24 cellular contexts compared by ENCODE assay signal in the genomic region with DNA sequence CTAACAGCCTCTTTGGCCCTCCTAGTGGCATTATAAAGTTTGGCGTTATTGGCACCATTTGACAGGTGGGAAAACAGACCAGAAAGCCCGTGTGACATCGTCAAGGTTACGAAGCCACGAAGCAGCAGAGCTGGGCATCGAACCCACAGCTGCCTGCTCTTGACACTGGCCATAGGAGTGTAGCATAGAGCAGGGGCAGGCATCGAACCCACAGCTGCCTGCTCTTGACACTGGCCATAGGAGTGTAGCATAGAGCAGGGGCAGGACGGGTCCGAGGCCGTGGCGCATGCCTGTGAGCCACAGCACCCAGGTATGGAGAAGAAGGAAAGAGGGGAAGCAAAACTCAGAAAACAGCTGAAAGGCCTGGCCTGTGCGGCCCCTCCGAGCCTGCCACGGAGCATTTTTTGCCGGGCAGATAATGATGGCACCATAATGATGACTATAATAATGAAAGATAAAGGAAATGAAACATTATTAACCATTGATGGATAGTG. TPM values are rescaled to one million over a fixed set of nuclear protein-coding genes. Genes with fewer than 3 reads are reported as not detected.
"Had no signal": no experiment of that assay in that cellular context is flagged by ENCODE, and none has a peak within 500 bp of the region (broad histone marks: within the 10 kb centered on the region; RNA-seq: fewer than 3 reads in every experiment).

No MANE protein-coding gene starts in this region.

- H3K4me1 ChIP-seq: colonic mucosa, esophagus squamous epithelium, gastrocnemius medialis, heart right ventricle, left lung, lower lobe of right lung had no signal

- H3K9me3 ChIP-seq: colonic mucosa, esophagus squamous epithelium, gastrocnemius medialis, lower lobe of right lung had no signal

- H3K4me3 Mint-ChIP-seq: dendritic cell treated with granulocyte-macrophage colony-stimulating factor and Interleukin-4, amounts not matched to agents 40 ng/mL and 50 ng/mL, for 4 days; effector memory CD8-positive, alpha-beta T cell; endodermal cell; naive thymus-derived CD4-positive, alpha-beta T cell had no signal

- H3K27ac ChIP-seq: colonic mucosa, epithelial cell of prostate, esophagus squamous epithelium, gastrocnemius medialis, heart right ventricle, left lung, lower lobe of right lung had no signal

- H3K27me3 ChIP-seq: colonic mucosa had no signal

- H3K36me3 ChIP-seq: colonic mucosa, esophagus squamous epithelium, gastrocnemius medialis, heart right ventricle, left lung, lower lobe of right lung had no signal

- H3K4me1 Mint-ChIP-seq: endodermal cell had no signal

- H3K27ac Mint-ChIP-seq: dendritic cell treated with granulocyte-macrophage colony-stimulating factor and Interleukin-4, amounts not matched to agents 40 ng/mL and 50 ng/mL, for 4 days; effector memory CD8-positive, alpha-beta T cell; endodermal cell; naive thymus-derived CD4-positive, alpha-beta T cell had no signal

- H3K27me3 Mint-ChIP-seq: dendritic cell treated with granulocyte-macrophage colony-stimulating factor and Interleukin-4, amounts not matched to agents 40 ng/mL and 50 ng/mL, for 4 days; effector memory CD8-positive, alpha-beta T cell; naive thymus-derived CD4-positive, alpha-beta T cell had no signal

- H3K4me3 ChIP-seq: colonic mucosa, esophagus squamous epithelium, gastrocnemius medialis, heart right ventricle, left lung, lower lobe of right lung had no signal

- DNase-seq: colonic mucosa; cortex of kidney; effector CD8-positive, alpha-beta T cell; effector memory CD8-positive, alpha-beta T cell; endodermal cell; erythroblast; esophagus squamous epithelium; foreskin fibroblast; foreskin melanocyte; gastrocnemius medialis; glutamatergic neuron; head of caudate nucleus; heart right ventricle; hippocampal formation; left cardiac atrium; left lung; left ventricle myocardium superior; lower lobe of right lung; mesendoderm; midbrain; naive thymus-derived CD4-positive, alpha-beta T cell had no signal

- ATAC-seq: effector memory CD8-positive, alpha-beta T cell; esophagus mucosa; gastrocnemius medialis; heart right ventricle; left cardiac atrium; left lung; left ventricle myocardium superior; naive thymus-derived CD4-positive, alpha-beta T cell had no signal

RNA-seq across cellular contexts. Expression of gene CDH4, which starts 33.1 kb away (rescaled TPM):
- total RNA-seq: esophagus mucosa, left ventricle myocardium superior had no signal
